In the genomic region with DNA sequence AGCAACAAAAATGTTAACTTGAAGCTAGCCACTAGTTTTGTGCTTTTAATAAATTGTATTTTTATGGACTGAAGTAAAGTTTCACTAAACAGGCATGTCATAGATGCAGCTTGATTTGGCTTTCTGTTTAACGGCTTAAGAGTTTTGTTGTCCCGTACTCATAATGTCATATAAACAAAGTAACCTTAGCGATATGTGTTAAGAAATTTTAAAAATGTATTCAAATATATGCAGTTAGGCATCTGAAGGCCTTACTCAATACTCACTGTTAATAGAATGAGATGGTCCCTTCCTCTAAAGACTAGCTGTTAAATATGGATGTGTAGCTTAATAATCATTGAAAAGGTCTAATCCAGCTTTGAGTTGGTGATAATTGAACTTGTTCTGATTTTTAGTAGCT, we compare ENCODE assay signal across 9 cellular contexts. TPM values are rescaled to one million over a fixed set of nuclear protein-coding genes. Genes with fewer than 3 reads are reported as not detected.
DNase-seq lines count a peak whose midpoint lies in the region; ATAC-seq lines count a peak whose summit lies in the region.
"Had no signal": no experiment of that assay in that cellular context is flagged by ENCODE, and none has a peak within 500 bp of the region (broad histone marks: within the 10 kb centered on the region; RNA-seq: fewer than 3 reads in every experiment).

No MANE protein-coding gene starts in this region.

- no peaks in the 10 kb centered on the region for H3K27me3 Mint-ChIP-seq in activated naive CD8-positive, alpha-beta T cell treated with anti-CD3 and anti-CD28 coated beads, Interleukin-2, amount 50 U/mL, for 24 hours
- no peaks in the 10 kb centered on the region for H3K27me3 Mint-ChIP-seq in naive thymus-derived CD4-positive, alpha-beta T cell
- no peaks in the 10 kb centered on the region for H3K27me3 Mint-ChIP-seq in stimulated activated naive CD8-positive, alpha-beta T cell treated with anti-CD3 and anti-CD28 coated beads, Interleukin-15, amount 100 ng/mL, for 72 hours

- H3K4me3 ChIP-seq in HAP-1: peak overlapping the region; percentile 71
- no peak overlapping the region for H3K4me3 ChIP-seq in naive thymus-derived CD4-positive, alpha-beta T cell (ENCODE audit: low read length)

- H3K4me3 Mint-ChIP-seq in activated naive CD8-positive, alpha-beta T cell treated with anti-CD3 and anti-CD28 coated beads, Interleukin-2, amount 50 U/mL, for 24 hours: no peak overlapping the region
- peak overlapping the region in 5 of 10 donors; percentile 33 to 65 (median 50) for H3K4me3 Mint-ChIP-seq in naive thymus-derived CD4-positive, alpha-beta T cell
- no peak overlapping the region for H3K4me3 Mint-ChIP-seq in stimulated activated naive CD8-positive, alpha-beta T cell treated with anti-CD3 and anti-CD28 coated beads, Interleukin-15, amount 100 ng/mL, for 72 hours

- H3K27ac ChIP-seq in naive thymus-derived CD4-positive, alpha-beta T cell (ENCODE audit: low read depth, low read length): peak overlapping the region; percentile 95

- intact Hi-C loops in naive thymus-derived CD4-positive, alpha-beta T cell (cut with micrococcal nuclease): loop anchor here (5.0 to 10.0 kb wide), 6 partner anchors 92 to 900 kb away; no protein-coding TSS in a partner anchor

- in situ Hi-C loops in HAP-1 (cut with MboI; ENCODE audit: low sequenced_read_pairs): no loop called here

- H3K4me1 ChIP-seq in HAP-1: peaks cover 12% of the 10 kb centered on the region
- peaks cover 26 to 30% of the 10 kb centered on the region in 2 donors for H3K4me1 ChIP-seq in naive thymus-derived CD4-positive, alpha-beta T cell (ENCODE audit: control insufficient read depth in 2 of 2, insufficient read depth in 2 of 2, low read length in 2 of 2)

- peak; percentile 14 for DNase-seq in CD1c-positive myeloid dendritic cell (ENCODE audit: extremely low spot score)
- DNase-seq in HAP-1 (ENCODE audit: low spot score in 2 of 2): no peak
- DNase-seq in activated naive CD8-positive, alpha-beta T cell treated with anti-CD3 and anti-CD28 coated beads, Interleukin-2, amount 50 U/mL, for 24 hours: no peak
- no peak for DNase-seq in naive thymus-derived CD4-positive, alpha-beta T cell
- no peak for DNase-seq in AG20443 (ENCODE audit: low spot score)
- no peak for DNase-seq in stimulated activated naive CD8-positive, alpha-beta T cell treated with anti-CD3 and anti-CD28 coated beads, Interleukin-15, amount 100 ng/mL, for 72 hours
- DNase-seq in HT-29 (ENCODE audit: low spot score): no peak
- DNase-seq: NCI-H2227 treated with DMSO at 0.1 percent for 48 hours had no signal

- POLR2A ChIA-PET in naive thymus-derived CD4-positive, alpha-beta T cell (lab: Charles Lee): interaction anchor here (1.0 to 1.2 kb wide), 2 partner anchors 1014 to 1129 kb away, joined by 3 to 5 read pairs; partner anchors contain the start of genes ABHD18 and MFSD8

- no peaks in the 10 kb centered on the region for H3K9me3 ChIP-seq in HAP-1
- no peaks in the 10 kb centered on the region for H3K9me3 ChIP-seq in naive thymus-derived CD4-positive, alpha-beta T cell (ENCODE audit: control insufficient read depth in 2 of 3, low read length in 3 of 3)

- no peaks in the 10 kb centered on the region for H3K27me3 ChIP-seq in HAP-1 (ENCODE audit: low read depth)
- H3K27me3 ChIP-seq in naive thymus-derived CD4-positive, alpha-beta T cell (ENCODE audit: control insufficient read depth in 2 of 2, insufficient read depth in 2 of 2, low read length in 2 of 2): no peaks in the 10 kb centered on the region

- no peaks in the 10 kb centered on the region for H3K9me3 Mint-ChIP-seq in activated naive CD8-positive, alpha-beta T cell treated with anti-CD3 and anti-CD28 coated beads, Interleukin-2, amount 50 U/mL, for 24 hours
- H3K9me3 Mint-ChIP-seq in naive thymus-derived CD4-positive, alpha-beta T cell: no peaks in the 10 kb centered on the region
- H3K9me3 Mint-ChIP-seq in stimulated activated naive CD8-positive, alpha-beta T cell treated with anti-CD3 and anti-CD28 coated beads, Interleukin-15, amount 100 ng/mL, for 72 hours: no peaks in the 10 kb centered on the region

- no peak for ATAC-seq in activated naive CD8-positive, alpha-beta T cell treated with anti-CD3 and anti-CD28 coated beads, Interleukin-2, amount 50 U/mL, for 24 hours
- ATAC-seq in naive thymus-derived CD4-positive, alpha-beta T cell: no peak
- no peak for ATAC-seq in HG02588 (IDR thresholded peaks at IDR 0.05; ENCODE audit: unreplicated experiment)
- no peak for ATAC-seq in stimulated activated naive CD8-positive, alpha-beta T cell treated with anti-CD3 and anti-CD28 coated beads, Interleukin-15, amount 100 ng/mL, for 72 hours

- CTCF ChIA-PET in naive thymus-derived CD4-positive, alpha-beta T cell (lab: Charles Lee): interaction anchor here (0.6 kb wide), 2 partner anchors 11 to 27 kb away, joined by 3 to 5 read pairs; no protein-coding TSS in a partner anchor

- peak overlapping the region; percentile 45 for H3K27ac Mint-ChIP-seq in activated naive CD8-positive, alpha-beta T cell treated with anti-CD3 and anti-CD28 coated beads, Interleukin-2, amount 50 U/mL, for 24 hours
- H3K27ac Mint-ChIP-seq in naive thymus-derived CD4-positive, alpha-beta T cell: peak overlapping the region in 4 of 9 donors; percentile 33 to 76 (median 50)
- peak overlapping the region in 1 of 2 donors; percentile 35 for H3K27ac Mint-ChIP-seq in stimulated activated naive CD8-positive, alpha-beta T cell treated with anti-CD3 and anti-CD28 coated beads, Interleukin-15, amount 100 ng/mL, for 72 hours

- peaks cover 3% of the 10 kb centered on the region for H3K36me3 Mint-ChIP-seq in activated naive CD8-positive, alpha-beta T cell treated with anti-CD3 and anti-CD28 coated beads, Interleukin-2, amount 50 U/mL, for 24 hours (ENCODE audit: low read depth)
- peaks cover 0 to 5% (median 0%) of the 10 kb centered on the region in 5 donors for H3K36me3 Mint-ChIP-seq in naive thymus-derived CD4-positive, alpha-beta T cell

- H3K36me3 ChIP-seq in HAP-1 (replicated peaks): no peaks in the 10 kb centered on the region
- no peaks in the 10 kb centered on the region for H3K36me3 ChIP-seq in naive thymus-derived CD4-positive, alpha-beta T cell (ENCODE audit: control insufficient read depth in 2 of 3, insufficient read depth in 3 of 3, low read length in 3 of 3)

- peaks cover 27% of the 10 kb centered on the region for H3K4me1 Mint-ChIP-seq in activated naive CD8-positive, alpha-beta T cell treated with anti-CD3 and anti-CD28 coated beads, Interleukin-2, amount 50 U/mL, for 24 hours
- peaks cover 14 to 49% (median 36%) of the 10 kb centered on the region in 7 donors for H3K4me1 Mint-ChIP-seq in naive thymus-derived CD4-positive, alpha-beta T cell
- peaks cover 30% of the 10 kb centered on the region for H3K4me1 Mint-ChIP-seq in stimulated activated naive CD8-positive, alpha-beta T cell treated with anti-CD3 and anti-CD28 coated beads, Interleukin-15, amount 100 ng/mL, for 72 hours

RNA-seq across cellular contexts. Expression of gene SCLT1, which starts 1.0 kb away (rescaled TPM):
- total RNA-seq in naive thymus-derived CD4-positive, alpha-beta T cell: 10 to 100 TPM; 21.4 to 36.4 (median 26.9) TPM
- polyA plus RNA-seq in naive thymus-derived CD4-positive, alpha-beta T cell: 1 to 10 TPM; 5.9 to 7.0 TPM
- total RNA-seq in HT-29 (2014; rRNA removed; shearing (Covaris generic)): 12.5 and 12.7 TPM in 2 replicates

RNA-seq across cellular contexts. Expression of gene C4orf33, which starts 1.6 kb away (rescaled TPM):
- 10 to 100 TPM in 3 of 5 experiments, 1 to 10 TPM in 2; 5.3 to 18.3 (median 11.8) TPM for total RNA-seq in naive thymus-derived CD4-positive, alpha-beta T cell
- 1 to 10 TPM; 6.0 to 9.3 TPM for polyA plus RNA-seq in naive thymus-derived CD4-positive, alpha-beta T cell
- 3.3 and 3.7 TPM in 2 replicates for total RNA-seq in HT-29 (2014; rRNA removed; shearing (Covaris generic))
